9 cellular contexts compared by ENCODE assay signal in genomic region chr9:16671591-16672137, GRCh38.
DNase-seq lines count a peak whose midpoint lies in the region; ATAC-seq and TF ChIP-seq lines count a peak whose summit lies in the region.
"Had no signal": no experiment of that assay in that cellular context is flagged by ENCODE, and none has a peak within 500 bp of the region (broad histone marks: within the 10 kb centered on the region; RNA-seq: fewer than 3 reads in every experiment).

No MANE protein-coding gene starts in this region.

- intact Hi-C loops in MCF 10A (cut with micrococcal nuclease), result no loop called here
- intact Hi-C loops in breast epithelium (cut with DNase I; ENCODE audit: low total_unique reads), result loop anchor here (5.0 kb wide), 1 partner anchor 74 kb away; no protein-coding TSS in a partner anchor
- intact Hi-C loops in CD8-positive, alpha-beta T cell (cut with DNase I, micrococcal nuclease), result loop anchor here in 1 of 2 experiments (2.0 kb wide), 1 partner anchor 19 kb away; no protein-coding TSS in a partner anchor

- H3K36me3 Mint-ChIP-seq in MCF 10A (ENCODE audit: insufficient read depth, unreplicated experiment) (no peaks in the 10 kb centered on the region), mesothelial cell of epicardium (no peaks in the 10 kb centered on the region)
- H3K36me3 Mint-ChIP-seq in CD8-positive, alpha-beta T cell, result no peaks in the 10 kb centered on the region

- H3K4me3 Mint-ChIP-seq in MCF 10A (ENCODE audit: unreplicated experiment) (no peak overlapping the region), mesothelial cell of epicardium (no peak overlapping the region)
- H3K4me3 Mint-ChIP-seq in CD8-positive, alpha-beta T cell, result no peak overlapping the region

- H3K36me3 ChIP-seq in breast epithelium, result no peaks in the 10 kb centered on the region
- H3K36me3 ChIP-seq in CD8-positive, alpha-beta T cell (ENCODE audit: insufficient read depth, low read length), result no peaks in the 10 kb centered on the region

- no peak for ATAC-seq in CD8-positive, alpha-beta T cell

- DNase-seq in MCF 10A (ENCODE audit: unreplicated experiment) (peak; percentile 56), breast epithelium (ENCODE audit: low spot score in 2 of 2) (no peak), RPMI7951 (ENCODE audit: low read depth) (peak; percentile 59), fibroblast of peridontal ligament (ENCODE audit: extremely low read depth) (peak; percentile 90), amygdala (lab: John Stamatoyannopoulos, UW) (no peak), mesothelial cell of epicardium (ENCODE audit: low spot score in 2 of 2, unreplicated experiment in 2 of 2) (no peak)
- no peak for DNase-seq in CD8-positive, alpha-beta T cell
- no peak for DNase-seq in activated CD4-positive, alpha-beta T cell treated with anti-CD3 and anti-CD28 coated beads, Interleukin-2, amount 50 U/mL, for 48 hours

- TF ChIP-seq CTCF in MCF 10A (IDR thresholded peaks at IDR 0.05; ENCODE audit: unreplicated experiment) (no peak), breast epithelium (IDR thresholded peaks at IDR 0.05) (no peak), mesothelial cell of epicardium (IDR thresholded peaks at IDR 0.05; ENCODE audit: unreplicated experiment) (no peak)
- TF ChIP-seq CTCF in CD8-positive, alpha-beta T cell (IDR thresholded peaks at IDR 0.05), result no peak

- no peak for TF ChIP-seq POLR2A in breast epithelium (IDR thresholded peaks at IDR 0.05)

- H3K27ac ChIP-seq in breast epithelium, result no peak overlapping the region
- H3K27ac ChIP-seq in CD8-positive, alpha-beta T cell (ENCODE audit: low read depth, low read length), result no peak overlapping the region
- H3K27ac ChIP-seq: KMS-11 had no signal

- no peaks in the 10 kb centered on the region for H3K27me3 Mint-ChIP-seq in MCF 10A (ENCODE audit: insufficient read depth, unreplicated experiment)
- H3K27me3 Mint-ChIP-seq in CD8-positive, alpha-beta T cell (ENCODE audit: low read depth), result no peaks in the 10 kb centered on the region
- H3K27me3 Mint-ChIP-seq in mesothelial cell of epicardium (ENCODE audit: low read depth), result no peaks in the 10 kb centered on the region

- no peaks in the 10 kb centered on the region for H3K4me1 ChIP-seq in breast epithelium
- no peaks in the 10 kb centered on the region for H3K4me1 ChIP-seq in CD8-positive, alpha-beta T cell (ENCODE audit: insufficient read depth, low read length)

- H3K27me3 ChIP-seq in breast epithelium, result no peaks in the 10 kb centered on the region
- no peaks in the 10 kb centered on the region for H3K27me3 ChIP-seq in CD8-positive, alpha-beta T cell (ENCODE audit: insufficient read depth, low read length)

- H3K4me1 Mint-ChIP-seq in MCF 10A (ENCODE audit: insufficient read depth, unreplicated experiment) (no peaks in the 10 kb centered on the region), mesothelial cell of epicardium (peaks cover 22% of the 10 kb centered on the region)
- no peaks in the 10 kb centered on the region for H3K4me1 Mint-ChIP-seq in CD8-positive, alpha-beta T cell (ENCODE audit: low read depth)

- no peaks in the 10 kb centered on the region for H3K9me3 Mint-ChIP-seq in MCF 10A (ENCODE audit: unreplicated experiment)
- no peaks in the 10 kb centered on the region for H3K9me3 Mint-ChIP-seq in CD8-positive, alpha-beta T cell
- H3K9me3 Mint-ChIP-seq in mesothelial cell of epicardium, result no peaks in the 10 kb centered on the region

- H3K27ac Mint-ChIP-seq in MCF 10A (ENCODE audit: low read depth, unreplicated experiment), result no peak overlapping the region
- H3K27ac Mint-ChIP-seq in CD8-positive, alpha-beta T cell, result no peak overlapping the region
- H3K27ac Mint-ChIP-seq in mesothelial cell of epicardium, result no peak overlapping the region

- no peaks in the 10 kb centered on the region for H3K9me3 ChIP-seq in breast epithelium
- H3K9me3 ChIP-seq in CD8-positive, alpha-beta T cell (ENCODE audit: low read length), result no peaks in the 10 kb centered on the region

- CTCF ChIA-PET in MCF 10A (lab: Yijun Ruan, JAX), result interaction anchor here (0.5 kb wide), 1 partner anchor 457 kb away, joined by 4 read pairs; no protein-coding TSS in a partner anchor
- CTCF ChIA-PET in CD8-positive, alpha-beta T cell (lab: Charles Lee), result no interaction called here

- POLR2A ChIA-PET in MCF 10A (lab: Yijun Ruan, JAX), result no interaction called here
- POLR2A ChIA-PET in CD8-positive, alpha-beta T cell (lab: Charles Lee), result no interaction called here

- H3K4me3 ChIP-seq in breast epithelium, result no peak overlapping the region
- no peak overlapping the region for H3K4me3 ChIP-seq in CD8-positive, alpha-beta T cell (ENCODE audit: low read depth, low read length)

- BruUV-seq in MCF 10A (replicated peaks; lab: Mats Ljungman, UMichigan), result no TSS peak

Comparison
In these comparisons a context has a peak if more than half of its experiments do, and no peak if none do; other contexts are left out.
1. DNase-seq: peak in MCF 10A (single experiment), RPMI7951 (single experiment) and fibroblast of peridontal ligament (single experiment); none in breast epithelium (0 of 2), amygdala (0 of 56), CD8-positive, alpha-beta T cell (0 of 7), activated CD4-positive, alpha-beta T cell treated with anti-CD3 and anti-CD28 coated beads, Interleukin-2, amount 50 U/mL, for 48 hours (0 of 2) and mesothelial cell of epicardium (0 of 2).